13 cellular contexts compared by ENCODE assay signal in genomic region chr13:34748561-34748960, GRCh38.
DNase-seq lines count a peak whose midpoint lies in the region; ATAC-seq and TF ChIP-seq lines count a peak whose summit lies in the region.
"Had no signal": no experiment of that assay in that cellular context is flagged by ENCODE, and none has a peak within 500 bp of the region (broad histone marks: within the 10 kb centered on the region; RNA-seq: fewer than 3 reads in every experiment).

No MANE protein-coding gene starts in this region.

- no peak overlapping the region for H3K4me3 ChIP-seq in osteoblast (ENCODE audit: insufficient read depth, low read length)

- H3K9me3 ChIP-seq in osteoblast (ENCODE audit: low read depth, low read length) = no peaks in the 10 kb centered on the region

- ATAC-seq in GM18511 (IDR thresholded peaks at IDR 0.05; ENCODE audit: unreplicated experiment) (peak; percentile 45), HG03354 (IDR thresholded peaks at IDR 0.05; ENCODE audit: poor library complexity, severe bottlenecking, unreplicated experiment) (peak; percentile 36), foreskin keratinocyte (peak; percentile 15), HG03045 (IDR thresholded peaks at IDR 0.05; ENCODE audit: unreplicated experiment) (no peak)

- H2AFZ ChIP-seq in osteoblast (ENCODE audit: low read length) = no peak overlapping the region

- H3K27ac ChIP-seq in foreskin keratinocyte (no peak overlapping the region), osteoblast (ENCODE audit: low read depth, low read length) (no peak overlapping the region)

- H3K4me1 ChIP-seq in foreskin keratinocyte (no peaks in the 10 kb centered on the region), osteoblast (ENCODE audit: insufficient read depth, low read length) (no peaks in the 10 kb centered on the region)

- no peaks in the 10 kb centered on the region for H3K36me3 ChIP-seq in osteoblast (ENCODE audit: insufficient read depth, low read length)

- no peak for DNase-seq in foreskin keratinocyte
- DNase-seq in osteoblast (ENCODE audit: insufficient read length, low spot score, missing footprints) = peak; percentile 0
- no peak for DNase-seq in effector CD8-positive, alpha-beta T cell (lab: John Stamatoyannopoulos, UW)
- DNase-seq in NCI-H1694 treated with DMSO at 0.1 percent for 48 hours (lab: John Stamatoyannopoulos, UW) = no peak
- DNase-seq in SHP77 (lab: John Stamatoyannopoulos, UW) = no peak
- DNase-seq: activated CD4-positive, alpha-beta T cell treated with anti-CD3 and anti-CD28 coated beads, Interleukin-2, amount 50 U/mL, for 4 hours; activated gamma-delta T cell treated with Interleukin-2 at 50 U/mL for 16 hours; occipital lobe; stimulated activated CD4-positive, alpha-beta T cell treated with anti-CD3 and anti-CD28 coated beads, Interleukin-2, amount 100 ng/mL, for 24 hours; stimulated activated naive CD4-positive, alpha-beta T cell had no signal

- no peak overlapping the region for H3K4me2 ChIP-seq in osteoblast (ENCODE audit: insufficient read depth, low read length)

- no peak for TF ChIP-seq CTCF in foreskin keratinocyte (conservative IDR thresholded peaks at IDR 0.05)
- TF ChIP-seq CTCF in osteoblast (IDR thresholded peaks at IDR 0.05; ENCODE audit: extremely low read depth, low read depth, low read length) = no peak

- no peaks in the 10 kb centered on the region for H3K79me2 ChIP-seq in osteoblast (ENCODE audit: insufficient read depth, low read length)

- H4K20me1 ChIP-seq in osteoblast (ENCODE audit: insufficient read depth, low read length) = no peaks in the 10 kb centered on the region

- H3K27me3 ChIP-seq in foreskin keratinocyte = peaks cover 15% of the 10 kb centered on the region
- no peaks in the 10 kb centered on the region for H3K27me3 ChIP-seq in osteoblast (ENCODE audit: insufficient read depth, low read length)
